1 cellular context compared by ENCODE assay signal in genomic region chr16:80985611-80986010, GRCh38.
TF ChIP-seq lines count a peak whose summit lies in the region.

No MANE protein-coding gene starts in this region.

TF ChIP-seq in endothelial cell of umbilical vein, 7 proteins besides CTCF, POLR2A, EP300 and RAD21 (continued from another document):
- TF ChIP-seq MAX (IDR thresholded peaks at IDR 0.05; ENCODE audit: insufficient read depth, insufficient read length) (no peak), POLR2AphosphoS5 (IDR thresholded peaks at IDR 0.05; ENCODE audit: insufficient read depth, low read depth, low read length) (no peak)
TF ChIP-seq in endothelial cell of umbilical vein: peak in this region for 0.
